In the genomic region with DNA sequence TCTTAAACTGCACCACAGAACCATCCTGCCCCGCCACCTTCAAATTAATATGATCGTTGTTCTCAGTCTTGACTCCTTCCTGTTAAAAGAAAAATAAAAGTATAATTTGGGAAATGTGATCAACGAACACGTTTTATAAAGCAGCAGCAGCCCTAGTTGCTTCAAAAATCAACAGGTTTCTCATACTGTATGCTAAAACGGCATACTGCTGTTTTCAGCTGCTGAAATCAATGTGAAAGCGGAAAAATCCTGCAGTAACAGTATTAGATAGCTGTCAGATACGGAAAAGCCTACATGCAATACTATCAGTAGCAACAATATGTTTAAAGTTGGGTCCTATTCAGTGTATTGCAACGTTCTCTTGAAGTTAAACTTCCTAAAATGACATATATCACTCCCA, we compare ENCODE assay signal across 8 cellular contexts. TPM values are rescaled to one million over a fixed set of nuclear protein-coding genes. Genes with fewer than 3 reads are reported as not detected.
DNase-seq lines count a peak whose midpoint lies in the region; ATAC-seq and TF ChIP-seq lines count a peak whose summit lies in the region.

No MANE protein-coding gene starts in this region.

- H3K36me3 Mint-ChIP-seq in CD8-positive, alpha-beta memory T cell = peaks cover 0 to 39% (median 3%) of the 10 kb centered on the region in 3 donors

- TF ChIP-seq EP300 in ovary (IDR thresholded peaks at IDR 0.05) = no peak

- peak overlapping the region; percentile 88 to 97 (median 91) for H3K4me3 Mint-ChIP-seq in CD8-positive, alpha-beta memory T cell

- ATAC-seq in HG03442 (IDR thresholded peaks at IDR 0.05; ENCODE audit: unreplicated experiment) = no peak

- H3K27ac Mint-ChIP-seq in CD8-positive, alpha-beta memory T cell = peak overlapping the region in 7 of 8 donors; percentile 70 to 93 (median 89)

- no peak for TF ChIP-seq CTCF in epithelial cell of proximal tubule (conservative IDR thresholded peaks at IDR 0.05; ENCODE audit: low read depth, low read length)
- no peak for TF ChIP-seq CTCF in ovary (IDR thresholded peaks at IDR 0.05)

- H3K27ac ChIP-seq in CD8-positive, alpha-beta memory T cell (ENCODE audit: low read depth, low read length) = peak overlapping the region; percentile 85
- H3K27ac ChIP-seq in ovary = no peak overlapping the region

- TF ChIP-seq POLR2A in ovary (IDR thresholded peaks at IDR 0.05) = no peak

- H3K27me3 Mint-ChIP-seq in CD8-positive, alpha-beta memory T cell = peaks cover 0 to 3% of the 10 kb centered on the region in 2 donors

- H3K4me1 Mint-ChIP-seq in CD8-positive, alpha-beta memory T cell = peaks cover 29 to 56% (median 51%) of the 10 kb centered on the region in 3 donors

- intact Hi-C loops in ovary (cut with DNase I) = no loop called here

- no peaks in the 10 kb centered on the region for H3K27me3 ChIP-seq in CD8-positive, alpha-beta memory T cell (ENCODE audit: insufficient read depth, low read length, poor library complexity, severe bottlenecking)
- no peaks in the 10 kb centered on the region for H3K27me3 ChIP-seq in ovary

- POLR2A ChIA-PET in CD8-positive, alpha-beta memory T cell (lab: Charles Lee) = interaction anchor here (0.6 to 2.0 kb wide), 6 partner anchors 7 to 397 kb away, joined by 3 to 8 read pairs (median 4); no protein-coding TSS in a partner anchor

- no peaks in the 10 kb centered on the region for H3K9me3 ChIP-seq in CD8-positive, alpha-beta memory T cell (ENCODE audit: low read length)
- H3K9me3 ChIP-seq in ovary = no peaks in the 10 kb centered on the region

- WGBS in ovary, 3 donors = 8 to 10% (median 8%) methylated on average over 8 of the region's 8 CpGs

- CTCF ChIA-PET in CD8-positive, alpha-beta memory T cell (lab: Charles Lee) = interaction anchor here (1.5 to 1.6 kb wide), 2 partner anchors 9 to 70 kb away, joined by 4 read pairs; no protein-coding TSS in a partner anchor

- no peak for DNase-seq in CD8-positive, alpha-beta memory T cell
- DNase-seq in OCI-M1 (lab: John Stamatoyannopoulos, UW) (peak; percentile 30), epithelial cell of proximal tubule (ENCODE audit: low read depth) (no peak), ovary (no peak), RPMI8226 (no peak), NCI-H1048 (lab: John Stamatoyannopoulos, UW) (no peak)
- DNase-seq in activated CD4-positive, CD25-positive, alpha-beta regulatory T cell treated with anti-CD3 and anti-CD28 coated beads, Interleukin-2, amount 50 U/mL, for 72 hours = no peak

- H3K36me3 ChIP-seq in CD8-positive, alpha-beta memory T cell (ENCODE audit: insufficient read depth, low read length) = no peaks in the 10 kb centered on the region
- H3K36me3 ChIP-seq in ovary = no peaks in the 10 kb centered on the region

- peaks cover 33% of the 10 kb centered on the region for H3K4me1 ChIP-seq in CD8-positive, alpha-beta memory T cell (ENCODE audit: insufficient read depth, low read length)
- H3K4me1 ChIP-seq in ovary (ENCODE audit: insufficient read depth) = peaks cover 4% of the 10 kb centered on the region

- H3K4me3 ChIP-seq in CD8-positive, alpha-beta memory T cell (ENCODE audit: low read length) = peak overlapping the region; percentile 91
- H3K4me3 ChIP-seq in epithelial cell of proximal tubule (ENCODE audit: low read depth, low read length) (peak overlapping the region; percentile 97), ovary (peak overlapping the region; percentile 89)

- H3K9me3 Mint-ChIP-seq in CD8-positive, alpha-beta memory T cell = peaks cover 0 to 2% (median 0%) of the 10 kb centered on the region in 5 donors

RNA-seq across cellular contexts. Expression of a gene that starts 1.6 kb away (rescaled TPM):
- total RNA-seq in CD8-positive, alpha-beta memory T cell = 100 to 1,000 TPM; 653 to 687 TPM
- polyA plus RNA-seq in CD8-positive, alpha-beta memory T cell = 405 TPM
- 130 and 166 TPM in 2 replicates for total RNA-seq in epithelial cell of proximal tubule
- total RNA-seq in ovary = 100 to 1,000 TPM in 5 of 7 donors, 10 to 100 TPM in 2; 75.7 to 504 (median 395) TPM
- 100 to 1,000 TPM; 120 to 497 TPM for polyA plus RNA-seq in ovary

RNA-seq across cellular contexts. Expression of a gene that starts 24.4 kb away (rescaled TPM):
- 100 to 1,000 TPM; 147 to 152 TPM for total RNA-seq in CD8-positive, alpha-beta memory T cell
- polyA plus RNA-seq in CD8-positive, alpha-beta memory T cell = 39.0 TPM
- total RNA-seq in epithelial cell of proximal tubule (43.2 and 57.4 TPM in 2 replicates), ovary (10 to 100 TPM; 23.4 to 82.2 (median 55.1) TPM)
- polyA plus RNA-seq in ovary = 10 to 100 TPM; 38.1 to 41.1 TPM

RNA-seq across cellular contexts. Expression of a gene that starts 26.8 kb away (rescaled TPM):
- 100 to 1,000 TPM; 189 to 200 TPM for total RNA-seq in CD8-positive, alpha-beta memory T cell
- polyA plus RNA-seq in CD8-positive, alpha-beta memory T cell = 123 TPM
- total RNA-seq in epithelial cell of proximal tubule (539 and 692 TPM in 2 replicates), ovary (10 to 100 TPM; 12.9 to 46.4 (median 20.2) TPM)
- 10 to 100 TPM; 20.0 to 54.5 TPM for polyA plus RNA-seq in ovary

RNA-seq across cellular contexts. Expression of a gene that starts 49.6 kb away (rescaled TPM):
- total RNA-seq in CD8-positive, alpha-beta memory T cell = 10 to 100 TPM; 75.7 to 84.8 TPM
- 42.3 TPM for polyA plus RNA-seq in CD8-positive, alpha-beta memory T cell
- 139 and 140 TPM in 2 replicates for total RNA-seq in epithelial cell of proximal tubule
- total RNA-seq in ovary = 100 to 1,000 TPM in 2 of 7 donors, 10 to 100 TPM in 5; 51.3 to 118 (median 65.9) TPM
- polyA plus RNA-seq in ovary = 10 to 100 TPM; 10.0 to 72.9 TPM

Comparison
In these comparisons a context has a peak if more than half of its experiments do, and no peak if none do; other contexts are left out.
1. RNA of a gene that starts 26.8 kb away (total RNA-seq): 539 to 692 TPM in epithelial cell of proximal tubule and 189 to 200 TPM in CD8-positive, alpha-beta memory T cell; 12.9 to 46.4 TPM in ovary; every median in the first group is over 4 times any median in the second.
2. Peak in every context shown above with its lines, with median percentiles within 50 percentile points of each other: H3K4me3 ChIP-seq.